Comparison of ENCODE assay signal across 16 cellular contexts in the genomic region with DNA sequence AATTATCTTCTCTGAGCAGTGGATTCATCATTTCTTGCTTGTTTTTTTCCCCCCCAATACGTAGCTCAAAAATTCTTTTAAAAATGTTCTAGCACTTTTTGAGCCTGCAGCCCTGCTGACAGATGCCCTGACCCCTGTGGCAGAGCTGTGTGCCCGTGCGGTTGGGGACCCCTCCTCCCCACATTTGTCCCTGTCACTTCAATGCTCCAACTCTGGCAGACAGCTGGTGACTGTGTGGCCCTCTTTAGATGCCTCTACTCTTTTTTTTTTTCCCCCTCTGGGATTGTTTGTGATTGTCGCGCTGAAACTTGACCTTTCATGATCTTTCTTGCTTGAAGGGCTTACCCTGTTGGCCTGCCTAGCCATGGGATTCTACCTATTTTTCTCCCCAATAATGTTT.
"Had no signal": no experiment of that assay in that cellular context is flagged by ENCODE, and none has a peak within 500 bp of the region (broad histone marks: within the 10 kb centered on the region; RNA-seq: fewer than 3 reads in every experiment).

No MANE protein-coding gene starts in this region.

- H3K27ac ChIP-seq: gastroesophageal sphincter, left lung, lower lobe of right lung, psoas muscle, sigmoid colon, suprapubic skin, tibial artery, upper lobe of left lung, uterus had no signal

- H3K4me3 ChIP-seq: gastroesophageal sphincter, left lung, lower lobe of right lung, psoas muscle, sigmoid colon, suprapubic skin, tibial artery, upper lobe of left lung, uterus had no signal

- ATAC-seq: gastroesophageal sphincter, left lung, lower lobe of right lung, psoas muscle had no signal

- H3K27me3 ChIP-seq: gastroesophageal sphincter, left lung, sigmoid colon, tibial artery, upper lobe of left lung, uterus had no signal

- H3K4me1 ChIP-seq: gastroesophageal sphincter, left lung, lower lobe of right lung, psoas muscle, sigmoid colon, suprapubic skin, tibial artery, upper lobe of left lung, uterus had no signal

- DNase-seq: effector memory CD4-positive, alpha-beta T cell; glutamatergic neuron; immature natural killer cell; left lung; lower lobe of right lung; naive B cell; psoas muscle; sigmoid colon; small intestine; stimulated activated CD4-positive, alpha-beta T cell treated with anti-CD3 and anti-CD28 coated beads, Interleukin-2, amount 100 ng/mL, for 48 hours; stimulated activated naive CD4-positive, alpha-beta T cell treated with Interleukin-2 at 50 U/mL for 16 hours; tibial artery; uterus had no signal

- H3K9me3 ChIP-seq: gastroesophageal sphincter, left lung, lower lobe of right lung, psoas muscle, sigmoid colon, suprapubic skin, tibial artery, upper lobe of left lung, uterus had no signal

- H3K36me3 ChIP-seq: gastroesophageal sphincter, left lung, lower lobe of right lung, sigmoid colon, suprapubic skin, tibial artery, upper lobe of left lung, uterus had no signal
